In genomic region chr22:42636506-42636905, GRCh38 we compare ENCODE assay signal across 20 cellular contexts. TPM values are rescaled to one million over a fixed set of nuclear protein-coding genes. Genes with fewer than 3 reads are reported as not detected.
DNase-seq lines count a peak whose midpoint lies in the region; ATAC-seq and TF ChIP-seq lines count a peak whose summit lies in the region.
"Had no signal": no experiment of that assay in that cellular context is flagged by ENCODE, and none has a peak within 500 bp of the region (broad histone marks: within the 10 kb centered on the region; RNA-seq: fewer than 3 reads in every experiment).

No MANE protein-coding gene starts in this region.

- peaks cover 38% of the 10 kb centered on the region for H3K4me1 Mint-ChIP-seq in dendritic cell treated with granulocyte-macrophage colony-stimulating factor and Interleukin-4, amounts not matched to agents 40 ng/mL and 50 ng/mL, for 4 days (ENCODE audit: low read depth)
- H3K4me1 Mint-ChIP-seq in Calu3 (ENCODE audit: low read depth, unreplicated experiment) = peaks cover 9% of the 10 kb centered on the region
- H3K4me1 Mint-ChIP-seq: mesothelial cell of epicardium had no signal

- H3K4me1 ChIP-seq in heart left ventricle = peaks cover 0 to 56% (median 29%) of the 10 kb centered on the region in 12 donors
- peaks cover 29% of the 10 kb centered on the region for H3K4me1 ChIP-seq in psoas muscle
- H3K4me1 ChIP-seq in vagina = peaks cover 40% of the 10 kb centered on the region

- H3K36me3 Mint-ChIP-seq in dendritic cell treated with granulocyte-macrophage colony-stimulating factor and Interleukin-4, amounts not matched to agents 40 ng/mL and 50 ng/mL, for 4 days (ENCODE audit: low read depth) = peaks cover 62% of the 10 kb centered on the region
- H3K36me3 Mint-ChIP-seq in Calu3 (ENCODE audit: insufficient read depth, unreplicated experiment) = peaks cover 26% of the 10 kb centered on the region

- TF ChIP-seq CTCF in heart left ventricle (IDR thresholded peaks at IDR 0.05) (no peak), psoas muscle (IDR thresholded peaks at IDR 0.05) (no peak), vagina (IDR thresholded peaks at IDR 0.05) (no peak), Calu3 (IDR thresholded peaks at IDR 0.05; ENCODE audit: unreplicated experiment) (no peak)

- no peaks in the 10 kb centered on the region for H3K9me3 ChIP-seq in heart left ventricle
- H3K9me3 ChIP-seq in psoas muscle = no peaks in the 10 kb centered on the region
- H3K9me3 ChIP-seq in vagina = no peaks in the 10 kb centered on the region
- H3K9me3 ChIP-seq: MG63 had no signal

- H3K27ac Mint-ChIP-seq in dendritic cell treated with granulocyte-macrophage colony-stimulating factor and Interleukin-4, amounts not matched to agents 40 ng/mL and 50 ng/mL, for 4 days = peak overlapping the region; percentile 75
- no peak overlapping the region for H3K27ac Mint-ChIP-seq in Calu3 (ENCODE audit: unreplicated experiment)
- H3K27ac Mint-ChIP-seq: activated B cell treated with CpG ODN at 0.5 μM for 24 hours; activated CD4-positive, alpha-beta memory T cell treated with anti-CD3 and anti-CD28 coated beads for 36 hours; activated naive CD4-positive, alpha-beta T cell treated with anti-CD3 and anti-CD28 coated beads for 36 hours; mesothelial cell of epicardium had no signal

- CTCF ChIA-PET in Calu3 (lab: Charles Lee) = interaction anchor here (0.7 to 1.0 kb wide), 2 partner anchors 13 kb away, joined by 3 to 4 read pairs; partner anchors contain the start of gene CYB5R3

- no peaks in the 10 kb centered on the region for H3K27me3 ChIP-seq in heart left ventricle
- no peaks in the 10 kb centered on the region for H3K27me3 ChIP-seq in psoas muscle (ENCODE audit: insufficient read depth in 3 of 3, low read length in 2 of 3)
- H3K27me3 ChIP-seq in vagina = no peaks in the 10 kb centered on the region
- H3K27me3 ChIP-seq: MG63 had no signal

- ATAC-seq in heart left ventricle (no peak), Right ventricle myocardium superior (ENCODE audit: poor library complexity) (no peak), psoas muscle (no peak), HG02840 (IDR thresholded peaks at IDR 0.05; ENCODE audit: low FRiP score, unreplicated experiment) (no peak)

- no peaks in the 10 kb centered on the region for H3K9me3 Mint-ChIP-seq in dendritic cell treated with granulocyte-macrophage colony-stimulating factor and Interleukin-4, amounts not matched to agents 40 ng/mL and 50 ng/mL, for 4 days
- H3K9me3 Mint-ChIP-seq in Calu3 (ENCODE audit: low read depth, unreplicated experiment) = no peaks in the 10 kb centered on the region
- H3K9me3 Mint-ChIP-seq: activated B cell treated with CpG ODN at 0.5 μM for 24 hours; activated CD4-positive, alpha-beta memory T cell treated with anti-CD3 and anti-CD28 coated beads for 36 hours; activated naive CD4-positive, alpha-beta T cell treated with anti-CD3 and anti-CD28 coated beads for 36 hours; mesothelial cell of epicardium had no signal

- H3K4me3 ChIP-seq in heart left ventricle = no peak overlapping the region
- H3K4me3 ChIP-seq in psoas muscle = no peak overlapping the region
- H3K4me3 ChIP-seq in vagina = no peak overlapping the region
- H3K4me3 ChIP-seq: MG63, SK-N-MC had no signal

- no TSS peak for BruUV-seq in Calu3 (replicated peaks; lab: Mats Ljungman, UMichigan)

- TF ChIP-seq POLR2A in heart left ventricle (IDR thresholded peaks at IDR 0.05) = no peak
- TF ChIP-seq POLR2A in vagina (IDR thresholded peaks at IDR 0.05) = no peak

- intact Hi-C loops in heart left ventricle (cut with DNase I) = no loop called here
- intact Hi-C loops in Right ventricle myocardium superior (cut with DNase I) = no loop called here
- intact Hi-C loops in dendritic cell treated with granulocyte-macrophage colony-stimulating factor and Interleukin-4, amounts not matched to agents 40 ng/mL and 50 ng/mL, for 4 days (cut with micrococcal nuclease) = no loop called here
- intact Hi-C loops in psoas muscle (cut with DNase I) = no loop called here
- intact Hi-C loops in vagina (cut with DNase I) = no loop called here
- intact Hi-C loops in Calu3 (cut with micrococcal nuclease; ENCODE audit: unreplicated experiment) = no loop called here

- no peaks in the 10 kb centered on the region for H3K27me3 Mint-ChIP-seq in dendritic cell treated with granulocyte-macrophage colony-stimulating factor and Interleukin-4, amounts not matched to agents 40 ng/mL and 50 ng/mL, for 4 days
- H3K27me3 Mint-ChIP-seq in Calu3 (ENCODE audit: unreplicated experiment) = no peaks in the 10 kb centered on the region
- H3K27me3 Mint-ChIP-seq: activated B cell treated with CpG ODN at 0.5 μM for 24 hours; activated CD4-positive, alpha-beta memory T cell treated with anti-CD3 and anti-CD28 coated beads for 36 hours had no signal

- H3K27ac ChIP-seq in heart left ventricle (peak overlapping the region in 10 of 12 donors; percentile 62 to 87 (median 82)), psoas muscle (peak overlapping the region; percentile 96), vagina (peak overlapping the region; percentile 91)
- H3K27ac ChIP-seq: SK-N-MC had no signal

- WGBS in heart left ventricle, 4 donors = 96 to 99% (median 96%) methylated on average over 17 of the region's 17 CpGs
- WGBS in psoas muscle, 3 donors = 94 to 96% (median 95%) methylated on average over 17 of the region's 17 CpGs

- H3K36me3 ChIP-seq in heart left ventricle (peaks cover 5 to 57% (median 50%) of the 10 kb centered on the region in 9 donors), psoas muscle (ENCODE audit: insufficient read depth in 1 of 2, low read depth in 1 of 2) (peaks cover 0 to 41% of the 10 kb centered on the region in 2 donors), vagina (peaks cover 4 to 34% of the 10 kb centered on the region in 2 donors)

- DNase-seq in heart left ventricle (no peak), Right ventricle myocardium superior (no peak), psoas muscle (no peak), vagina (ENCODE audit: extremely low spot score in 2 of 2) (no peak), Calu3 (no peak), foreskin melanocyte (no peak)
- DNase-seq: activated B cell treated with CpG ODN at 0.5 μM for 24 hours; activated CD4-positive, alpha-beta memory T cell treated with anti-CD3 and anti-CD28 coated beads for 36 hours; activated naive CD4-positive, alpha-beta T cell treated with anti-CD3 and anti-CD28 coated beads for 36 hours; activated T-cell treated with anti-CD3 and anti-CD28 coated beads, Interleukin-2, amount 50 U/mL, for 1 hour; foreskin fibroblast; MG63; NCI-H774 had no signal

- H3K4me3 Mint-ChIP-seq in dendritic cell treated with granulocyte-macrophage colony-stimulating factor and Interleukin-4, amounts not matched to agents 40 ng/mL and 50 ng/mL, for 4 days = no peak overlapping the region
- H3K4me3 Mint-ChIP-seq in Calu3 (ENCODE audit: low read depth, unreplicated experiment) = no peak overlapping the region
- H3K4me3 Mint-ChIP-seq: activated B cell treated with CpG ODN at 0.5 μM for 24 hours; activated CD4-positive, alpha-beta memory T cell treated with anti-CD3 and anti-CD28 coated beads for 36 hours; activated naive CD4-positive, alpha-beta T cell treated with anti-CD3 and anti-CD28 coated beads for 36 hours; mesothelial cell of epicardium had no signal

RNA-seq across cellular contexts. Expression of gene ATP5MGL, which starts 3.9 kb away (rescaled TPM):
- total RNA-seq in heart left ventricle (1 to 10 TPM in 1 of 9 donors, under 1 TPM in 4, not detected in 4; 0.31 to 1.3 (median 0.53) TPM), Right ventricle myocardium superior (0.38 TPM), psoas muscle (under 1 TPM in 3 of 4 donors, not detected in 1; 0.50 to 0.57 (median 0.55) TPM), vagina (not detected), Calu3 (2022) (0.66 and 1.1 TPM in 2 replicates)
- polyA plus RNA-seq in heart left ventricle (under 1 TPM in 1 of 2 donors, not detected in 1; 0.61 TPM), psoas muscle (under 1 TPM in 1 of 3 donors, not detected in 2; 0.04 TPM)
- total RNA-seq: A172 had no signal
- polyA plus RNA-seq: BJ, neural cell had no signal

RNA-seq across cellular contexts. Expression of gene CYB5R3, which starts 12.7 kb away (rescaled TPM):
- total RNA-seq in heart left ventricle (100 to 1,000 TPM; 223 to 459 (median 305) TPM), Right ventricle myocardium superior (216 TPM), psoas muscle (100 to 1,000 TPM; 120 to 208 (median 176) TPM), vagina (174 TPM), Calu3 (2022) (101 and 102 TPM in 2 replicates)
- polyA plus RNA-seq in heart left ventricle (100 to 1,000 TPM; 135 to 379 TPM), psoas muscle (100 to 1,000 TPM; 130 to 230 (median 162) TPM)

RNA-seq across cellular contexts. Expression of gene POLDIP3, which starts 21.8 kb away (rescaled TPM):
- 10 to 100 TPM; 23.5 to 38.4 (median 29.0) TPM for total RNA-seq in heart left ventricle
- polyA plus RNA-seq in heart left ventricle = 10 to 100 TPM; 13.0 to 42.7 TPM
- total RNA-seq in Right ventricle myocardium superior = 32.1 TPM
- total RNA-seq in psoas muscle = 10 to 100 TPM; 30.6 to 47.1 (median 34.9) TPM
- polyA plus RNA-seq in psoas muscle = 10 to 100 TPM; 25.0 to 33.7 (median 26.5) TPM
- total RNA-seq in vagina = 34.9 TPM
- total RNA-seq in Calu3 (2022) = 59.4 and 60.1 TPM in 2 replicates
